ENCODE assay signal across 24 cellular contexts in the genomic region with DNA sequence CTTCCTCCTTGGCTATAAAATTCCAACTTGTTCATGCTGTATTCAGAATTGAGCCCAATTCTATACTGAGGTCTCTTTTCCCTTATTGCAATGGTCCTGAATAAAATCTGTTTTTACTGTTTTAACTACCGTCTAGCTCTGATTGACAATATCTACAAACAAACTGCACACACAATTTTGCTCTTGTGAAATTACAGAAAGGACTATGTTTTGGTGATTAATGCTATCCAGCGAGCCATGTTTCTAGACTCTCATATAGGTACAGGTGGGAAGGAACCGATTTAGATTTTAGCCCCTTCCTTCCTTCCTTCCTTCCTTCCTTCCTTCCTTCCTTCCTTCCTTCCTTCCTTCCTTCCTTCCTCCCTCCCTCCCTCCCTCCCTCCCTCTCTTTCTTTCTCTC.
"Had no signal": no experiment of that assay in that cellular context is flagged by ENCODE, and none has a peak within 500 bp of the region (broad histone marks: within the 10 kb centered on the region; RNA-seq: fewer than 3 reads in every experiment).

No MANE protein-coding gene starts in this region.

- DNase-seq: stimulated activated CD4-positive, alpha-beta T cell treated with anti-CD3 and anti-CD28 coated beads, Interleukin-2, amount 100 ng/mL, for 48 hours; stimulated activated CD4-positive, alpha-beta T cell treated with anti-CD3 and anti-CD28 coated beads, Interleukin-4, amount 100 ng/mL, for 1 hour; stimulated activated CD4-positive, alpha-beta T cell treated with anti-CD3 and anti-CD28 coated beads, Interleukin-4, amount 100 ng/mL, for 24 hours; stimulated activated CD4-positive, alpha-beta T cell treated with anti-CD3 and anti-CD28 coated beads, Interleukin-4, amount 100 ng/mL, for 4 hours; stimulated activated CD8-positive, alpha-beta memory T cell treated with anti-CD3 and anti-CD28 coated beads, Interleukin-4, amount 100 ng/mL, for 48 hours; stimulated activated naive B cell treated with anti-CD40 and anti-IgM and Interleukin-4, amounts not matched to agents 10 μg/mL and 1 μg/mL and 100 μg/mL, for 72 hours; stimulated activated naive CD4-positive, alpha-beta T cell; stimulated activated naive CD4-positive, alpha-beta T cell treated with Interleukin-2 at 50 U/mL for 16 hours; stimulated activated naive CD8-positive, alpha-beta T cell treated with anti-CD3 and anti-CD28 coated beads, Interleukin-15, amount 100 ng/mL, for 72 hours; stimulated activated naive CD8-positive, alpha-beta T cell treated with anti-CD3 and anti-CD28 coated beads, Interleukin-15, Interleukin-2, amounts not matched to agents 100 U/mL and 50 U/mL, for 24 hours; stomach; substantia nigra; testis; thyroid gland; tibial artery; transverse colon; trophoblast cell; upper lobe of left lung; upper lobe of right lung; uterus had no signal

- H3K36me3 ChIP-seq: stomach, suprapubic skin, thoracic aorta, thyroid gland, tibial artery, tibial nerve, transverse colon, upper lobe of left lung, upper lobe of right lung, uterus, vagina had no signal

- H3K4me1 ChIP-seq: stomach, suprapubic skin, testis, thyroid gland, tibial artery, tibial nerve, transverse colon, upper lobe of left lung, upper lobe of right lung, uterus, vagina had no signal

- H3K9me3 ChIP-seq: stomach, suprapubic skin, testis, thoracic aorta, thyroid gland, tibial artery, tibial nerve, transverse colon, upper lobe of left lung, upper lobe of right lung, uterus, vagina had no signal

- H3K27me3 ChIP-seq: testis, thyroid gland, tibial artery, tibial nerve, transverse colon, upper lobe of left lung, upper lobe of right lung, uterus, vagina had no signal

- H3K27ac ChIP-seq: stomach, suprapubic skin, testis, thoracic aorta, thyroid gland, tibial artery, tibial nerve, transverse colon, upper lobe of left lung, upper lobe of right lung, uterus, vagina had no signal

- H3K4me3 ChIP-seq: stomach, suprapubic skin, testis, thoracic aorta, thyroid gland, tibial artery, tibial nerve, transverse colon, upper lobe of left lung, upper lobe of right lung, uterus, vagina had no signal
